1 cellular context compared by ENCODE assay signal in genomic region chr1:65419681-65420589, GRCh38.
TF ChIP-seq lines count a peak whose summit lies in the region.

No MANE protein-coding gene starts in this region.

TF ChIP-seq in HepG2, 621 proteins besides CTCF, POLR2A, EP300 and RAD21 (continued from another document and continues in another):
- TF ChIP-seq, protein P1, sequence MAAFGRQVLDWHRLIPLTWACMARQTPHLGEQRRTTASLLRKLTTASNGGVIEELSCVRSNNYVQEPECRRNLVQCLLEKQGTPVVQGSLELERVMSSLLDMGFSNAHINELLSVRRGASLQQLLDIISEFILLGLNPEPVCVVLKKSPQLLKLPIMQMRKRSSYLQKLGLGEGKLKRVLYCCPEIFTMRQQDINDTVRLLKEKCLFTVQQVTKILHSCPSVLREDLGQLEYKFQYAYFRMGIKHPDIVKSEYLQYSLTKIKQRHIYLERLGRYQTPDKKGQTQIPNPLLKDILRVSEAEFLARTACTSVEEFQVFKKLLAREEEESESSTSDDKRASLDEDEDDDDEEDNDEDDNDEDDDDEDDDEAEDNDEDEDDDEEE (CRISPR knock-in tag; IDR thresholded peaks at IDR 0.05) = no peak
- TF ChIP-seq IRF2 (CRISPR knock-in tag; IDR thresholded peaks at IDR 0.05) = no peak
- no peak for TF ChIP-seq IRX3 (CRISPR knock-in tag; IDR thresholded peaks at IDR 0.05; ENCODE audit: borderline replicate concordance, low read depth)
- TF ChIP-seq SETDB1 (CRISPR knock-in tag; IDR thresholded peaks at IDR 0.05; ENCODE audit: borderline replicate concordance) = no peak
- no peak for TF ChIP-seq AFF4 (CRISPR knock-in tag; IDR thresholded peaks at IDR 0.05)
- no peak for TF ChIP-seq RELA (CRISPR knock-in tag; IDR thresholded peaks at IDR 0.05)
- TF ChIP-seq YEATS2 (CRISPR knock-in tag; IDR thresholded peaks at IDR 0.05; ENCODE audit: borderline replicate concordance) = no peak
- TF ChIP-seq, protein P2, sequence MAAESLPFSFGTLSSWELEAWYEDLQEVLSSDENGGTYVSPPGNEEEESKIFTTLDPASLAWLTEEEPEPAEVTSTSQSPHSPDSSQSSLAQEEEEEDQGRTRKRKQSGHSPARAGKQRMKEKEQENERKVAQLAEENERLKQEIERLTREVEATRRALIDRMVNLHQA (CRISPR knock-in tag; IDR thresholded peaks at IDR 0.05) = no peak
- TF ChIP-seq CHD4 (IDR thresholded peaks at IDR 0.05; ENCODE audit: borderline replicate concordance, low read length) = peak; percentile 53; the same call in 1 of the 2 replicates
- no peak for TF ChIP-seq RBFOX2 (IDR thresholded peaks at IDR 0.05; ENCODE audit: low read depth, low read length)
- TF ChIP-seq STAT6 (CRISPR knock-in tag; IDR thresholded peaks at IDR 0.05; ENCODE audit: borderline replicate concordance) = no peak
- 0 out of 2 replicates have a peak, but pooled peaks have one; percentile 73 for TF ChIP-seq ZNF230 (CRISPR knock-in tag; IDR thresholded peaks at IDR 0.05)
- TF ChIP-seq ATAD3A (CRISPR knock-in tag; IDR thresholded peaks at IDR 0.05) = no peak
- TF ChIP-seq, protein P3, sequence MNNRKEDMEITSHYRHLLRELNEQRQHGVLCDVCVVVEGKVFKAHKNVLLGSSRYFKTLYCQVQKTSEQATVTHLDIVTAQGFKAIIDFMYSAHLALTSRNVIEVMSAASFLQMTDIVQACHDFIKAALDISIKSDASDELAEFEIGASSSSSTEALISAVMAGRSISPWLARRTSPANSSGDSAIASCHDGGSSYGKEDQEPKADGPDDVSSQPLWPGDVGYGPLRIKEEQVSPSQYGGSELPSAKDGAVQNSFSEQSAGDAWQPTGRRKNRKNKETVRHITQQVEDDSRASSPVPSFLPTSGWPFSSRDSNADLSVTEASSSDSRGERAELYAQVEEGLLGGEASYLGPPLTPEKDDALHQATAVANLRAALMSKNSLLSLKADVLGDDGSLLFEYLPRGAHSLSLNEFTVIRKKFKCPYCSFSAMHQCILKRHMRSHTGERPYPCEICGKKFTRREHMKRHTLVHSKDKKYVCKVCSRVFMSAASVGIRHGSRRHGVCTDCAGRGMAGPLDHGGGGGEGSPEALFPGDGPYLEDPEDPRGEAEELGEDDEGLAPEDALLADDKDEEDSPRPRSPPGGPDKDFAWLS (CRISPR knock-in tag; IDR thresholded peaks at IDR 0.05; ENCODE audit: borderline replicate concordance) = no peak
- TF ChIP-seq MZF1 (CRISPR knock-in tag; IDR thresholded peaks at IDR 0.05; ENCODE audit: borderline replicate concordance) = peak; percentile 49; the same call in 1 of the 2 replicates
- peak; percentile 92 for TF ChIP-seq POLR2AphosphoS5 (IDR thresholded peaks at IDR 0.05; ENCODE audit: low read depth, low read length)
- TF ChIP-seq, protein P4, sequence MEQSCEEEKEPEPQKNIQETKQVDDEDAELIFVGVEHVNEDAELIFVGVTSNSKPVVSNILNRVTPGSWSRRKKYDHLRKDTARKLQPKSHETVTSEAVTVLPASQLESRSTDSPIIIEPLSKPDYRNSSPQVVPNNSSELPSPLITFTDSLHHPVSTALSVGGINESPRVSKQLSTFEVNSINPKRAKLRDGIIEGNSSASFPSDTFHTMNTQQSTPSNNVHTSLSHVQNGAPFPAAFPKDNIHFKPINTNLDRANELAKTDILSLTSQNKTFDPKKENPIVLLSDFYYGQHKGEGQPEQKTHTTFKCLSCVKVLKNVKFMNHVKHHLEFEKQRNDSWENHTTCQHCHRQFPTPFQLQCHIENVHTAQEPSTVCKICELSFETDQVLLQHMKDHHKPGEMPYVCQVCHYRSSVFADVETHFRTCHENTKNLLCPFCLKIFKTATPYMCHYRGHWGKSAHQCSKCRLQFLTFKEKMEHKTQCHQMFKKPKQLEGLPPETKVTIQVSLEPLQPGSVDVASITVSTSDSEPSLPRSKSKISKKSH (CRISPR knock-in tag; IDR thresholded peaks at IDR 0.05; ENCODE audit: borderline replicate concordance) = peak; percentile 83; the same call in 1 of the 2 replicates
- TF ChIP-seq, protein P5, sequence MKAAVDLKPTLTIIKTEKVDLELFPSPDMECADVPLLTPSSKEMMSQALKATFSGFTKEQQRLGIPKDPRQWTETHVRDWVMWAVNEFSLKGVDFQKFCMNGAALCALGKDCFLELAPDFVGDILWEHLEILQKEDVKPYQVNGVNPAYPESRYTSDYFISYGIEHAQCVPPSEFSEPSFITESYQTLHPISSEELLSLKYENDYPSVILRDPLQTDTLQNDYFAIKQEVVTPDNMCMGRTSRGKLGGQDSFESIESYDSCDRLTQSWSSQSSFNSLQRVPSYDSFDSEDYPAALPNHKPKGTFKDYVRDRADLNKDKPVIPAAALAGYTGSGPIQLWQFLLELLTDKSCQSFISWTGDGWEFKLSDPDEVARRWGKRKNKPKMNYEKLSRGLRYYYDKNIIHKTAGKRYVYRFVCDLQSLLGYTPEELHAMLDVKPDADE (CRISPR knock-in tag; IDR thresholded peaks at IDR 0.05) = no peak
- TF ChIP-seq, protein P6, sequence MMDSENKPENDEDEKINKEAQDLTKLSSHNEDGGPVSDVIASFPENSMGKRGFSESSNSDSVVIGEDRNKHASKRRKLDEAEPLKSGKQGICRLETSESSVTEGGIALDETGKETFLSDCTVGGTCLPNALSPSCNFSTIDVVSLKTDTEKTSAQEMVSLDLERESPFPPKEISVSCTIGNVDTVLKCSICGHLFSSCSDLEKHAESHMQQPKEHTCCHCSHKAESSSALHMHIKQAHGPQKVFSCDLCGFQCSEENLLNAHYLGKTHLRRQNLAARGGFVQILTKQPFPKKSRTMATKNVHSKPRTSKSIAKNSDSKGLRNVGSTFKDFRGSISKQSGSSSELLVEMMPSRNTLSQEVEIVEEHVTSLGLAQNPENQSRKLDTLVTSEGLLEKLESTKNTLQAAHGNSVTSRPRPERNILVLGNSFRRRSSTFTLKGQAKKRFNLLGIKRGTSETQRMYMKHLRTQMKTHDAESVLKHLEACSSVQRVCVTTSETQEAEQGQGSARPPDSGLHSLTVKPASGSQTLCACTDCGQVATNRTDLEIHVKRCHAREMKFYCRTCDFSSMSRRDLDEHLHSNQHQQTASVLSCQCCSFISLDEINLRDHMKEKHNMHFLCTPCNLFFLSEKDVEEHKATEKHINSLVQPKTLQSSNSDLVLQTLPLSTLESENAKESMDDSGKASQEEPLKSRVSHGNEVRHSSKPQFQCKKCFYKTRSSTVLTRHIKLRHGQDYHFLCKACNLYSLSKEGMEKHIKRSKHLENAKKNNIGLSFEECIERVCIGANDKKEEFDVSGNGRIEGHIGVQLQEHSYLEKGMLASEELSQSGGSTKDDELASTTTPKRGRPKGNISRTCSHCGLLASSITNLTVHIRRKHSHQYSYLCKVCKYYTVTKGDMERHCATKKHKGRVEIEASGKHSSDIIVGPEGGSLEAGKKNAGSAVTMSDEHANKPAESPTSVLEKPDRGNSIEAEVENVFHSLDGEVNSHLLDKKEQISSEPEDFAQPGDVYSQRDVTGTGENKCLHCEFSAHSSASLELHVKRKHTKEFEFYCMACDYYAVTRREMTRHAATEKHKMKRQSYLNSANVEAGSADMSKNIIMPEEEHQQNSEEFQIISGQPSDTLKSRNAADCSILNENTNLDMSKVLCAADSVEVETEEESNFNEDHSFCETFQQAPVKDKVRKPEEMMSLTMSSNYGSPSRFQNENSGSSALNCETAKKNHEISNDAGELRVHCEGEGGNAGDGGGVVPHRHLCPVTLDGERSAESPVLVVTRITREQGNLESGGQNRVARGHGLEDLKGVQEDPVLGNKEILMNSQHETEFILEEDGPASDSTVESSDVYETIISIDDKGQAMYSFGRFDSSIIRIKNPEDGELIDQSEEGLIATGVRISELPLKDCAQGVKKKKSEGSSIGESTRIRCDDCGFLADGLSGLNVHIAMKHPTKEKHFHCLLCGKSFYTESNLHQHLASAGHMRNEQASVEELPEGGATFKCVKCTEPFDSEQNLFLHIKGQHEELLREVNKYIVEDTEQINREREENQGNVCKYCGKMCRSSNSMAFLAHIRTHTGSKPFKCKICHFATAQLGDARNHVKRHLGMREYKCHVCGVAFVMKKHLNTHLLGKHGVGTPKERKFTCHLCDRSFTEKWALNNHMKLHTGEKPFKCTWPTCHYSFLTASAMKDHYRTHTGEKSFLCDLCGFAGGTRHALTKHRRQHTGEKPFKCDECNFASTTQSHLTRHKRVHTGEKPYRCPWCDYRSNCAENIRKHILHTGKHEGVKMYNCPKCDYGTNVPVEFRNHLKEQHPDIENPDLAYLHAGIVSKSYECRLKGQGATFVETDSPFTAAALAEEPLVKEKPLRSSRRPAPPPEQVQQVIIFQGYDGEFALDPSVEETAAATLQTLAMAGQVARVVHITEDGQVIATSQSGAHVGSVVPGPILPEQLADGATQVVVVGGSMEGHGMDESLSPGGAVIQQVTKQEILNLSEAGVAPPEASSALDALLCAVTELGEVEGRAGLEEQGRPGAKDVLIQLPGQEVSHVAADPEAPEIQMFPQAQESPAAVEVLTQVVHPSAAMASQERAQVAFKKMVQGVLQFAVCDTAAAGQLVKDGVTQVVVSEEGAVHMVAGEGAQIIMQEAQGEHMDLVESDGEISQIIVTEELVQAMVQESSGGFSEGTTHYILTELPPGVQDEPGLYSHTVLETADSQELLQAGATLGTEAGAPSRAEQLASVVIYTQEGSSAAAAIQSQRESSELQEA (CRISPR knock-in tag; IDR thresholded peaks at IDR 0.05; ENCODE audit: not compliant biosample characterization) = no peak
- no peak for TF ChIP-seq FOXA1 (IDR thresholded peaks at IDR 0.05)
- no peak for TF ChIP-seq FOXA1 (CRISPR knock-in tag; IDR thresholded peaks at IDR 0.05)
- TF ChIP-seq ZNF234 (CRISPR knock-in tag; conservative IDR thresholded peaks at IDR 0.05) = no peak
- no peak for TF ChIP-seq KAT8 (CRISPR knock-in tag; IDR thresholded peaks at IDR 0.05)
- TF ChIP-seq, protein P7, sequence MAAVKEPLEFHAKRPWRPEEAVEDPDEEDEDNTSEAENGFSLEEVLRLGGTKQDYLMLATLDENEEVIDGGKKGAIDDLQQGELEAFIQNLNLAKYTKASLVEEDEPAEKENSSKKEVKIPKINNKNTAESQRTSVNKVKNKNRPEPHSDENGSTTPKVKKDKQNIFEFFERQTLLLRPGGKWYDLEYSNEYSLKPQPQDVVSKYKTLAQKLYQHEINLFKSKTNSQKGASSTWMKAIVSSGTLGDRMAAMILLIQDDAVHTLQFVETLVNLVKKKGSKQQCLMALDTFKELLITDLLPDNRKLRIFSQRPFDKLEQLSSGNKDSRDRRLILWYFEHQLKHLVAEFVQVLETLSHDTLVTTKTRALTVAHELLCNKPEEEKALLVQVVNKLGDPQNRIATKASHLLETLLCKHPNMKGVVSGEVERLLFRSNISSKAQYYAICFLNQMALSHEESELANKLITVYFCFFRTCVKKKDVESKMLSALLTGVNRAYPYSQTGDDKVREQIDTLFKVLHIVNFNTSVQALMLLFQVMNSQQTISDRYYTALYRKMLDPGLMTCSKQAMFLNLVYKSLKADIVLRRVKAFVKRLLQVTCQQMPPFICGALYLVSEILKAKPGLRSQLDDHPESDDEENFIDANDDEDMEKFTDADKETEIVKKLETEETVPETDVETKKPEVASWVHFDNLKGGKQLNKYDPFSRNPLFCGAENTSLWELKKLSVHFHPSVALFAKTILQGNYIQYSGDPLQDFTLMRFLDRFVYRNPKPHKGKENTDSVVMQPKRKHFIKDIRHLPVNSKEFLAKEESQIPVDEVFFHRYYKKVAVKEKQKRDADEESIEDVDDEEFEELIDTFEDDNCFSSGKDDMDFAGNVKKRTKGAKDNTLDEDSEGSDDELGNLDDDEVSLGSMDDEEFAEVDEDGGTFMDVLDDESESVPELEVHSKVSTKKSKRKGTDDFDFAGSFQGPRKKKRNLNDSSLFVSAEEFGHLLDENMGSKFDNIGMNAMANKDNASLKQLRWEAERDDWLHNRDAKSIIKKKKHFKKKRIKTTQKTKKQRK (IDR thresholded peaks at IDR 0.05; ENCODE audit: low read length) = no peak
- TF ChIP-seq ZNF564 (CRISPR knock-in tag; IDR thresholded peaks at IDR 0.05) = no peak
- no peak for TF ChIP-seq MAFF (IDR thresholded peaks at IDR 0.05; ENCODE audit: low read depth, low read length)
- no peak for TF ChIP-seq RBM39 (IDR thresholded peaks at IDR 0.05; ENCODE audit: low read depth, low read length, poor library complexity, severe bottlenecking)
